Comparison of ENCODE assay signal across 8 cellular contexts in genomic region chr6:31945507-31946369, GRCh38. TPM values are rescaled to one million over a fixed set of nuclear protein-coding genes. Genes with fewer than 3 reads are reported as not detected.
A peak's percentile ranks its signal among the peaks of the same experiment; 100 is the strongest.
DNase-seq lines count a peak whose midpoint lies in the region; ATAC-seq and TF ChIP-seq lines count a peak whose summit lies in the region.

CFB (plus strand) TSS chr6:31946095; CDS start chr6:31946222, 127 bp downstream.

- H2AFZ ChIP-seq in H9 (ENCODE audit: low read length), result no peak within 1 kb of the TSS

- no peaks in the 10 kb centered on the region for H3K9me3 ChIP-seq in H9 (ENCODE audit: control insufficient read depth, low read depth, low read length)
- no peaks in the 10 kb centered on the region for H3K9me3 ChIP-seq in naive thymus-derived CD4-positive, alpha-beta T cell (ENCODE audit: control insufficient read depth in 2 of 3, low read length in 3 of 3)

- H2AK5ac ChIP-seq in H9 (ENCODE audit: insufficient read length, low read length), result no peak within 1 kb of the TSS

- H3K23me2 ChIP-seq in H9 (ENCODE audit: insufficient read length, low read depth, low read length, poor library complexity, severe bottlenecking), result no peaks in the 10 kb centered on the region

- intact Hi-C loops in naive thymus-derived CD4-positive, alpha-beta T cell (cut with micrococcal nuclease), result no loop called here

- H3K9ac ChIP-seq in H9 (ENCODE audit: extremely low read depth, insufficient read length, low read length), result no peak within 1 kb of the TSS

- H4K8ac ChIP-seq in H9 (replicated peaks; ENCODE audit: insufficient read length, low read depth, low read length), result no peak within 1 kb of the TSS

- no peaks in the 10 kb centered on the region for H3K4me1 ChIP-seq in H9 (ENCODE audit: insufficient read depth, low read length)
- no peaks in the 10 kb centered on the region for H3K4me1 ChIP-seq in naive thymus-derived CD4-positive, alpha-beta T cell (ENCODE audit: control insufficient read depth in 2 of 2, insufficient read depth in 2 of 2, low read length in 2 of 2)

- no peak within 1 kb of the TSS for H4K5ac ChIP-seq in H9 (ENCODE audit: insufficient read length, low read depth, low read length)

- H3K36me3 ChIP-seq in naive thymus-derived CD4-positive, alpha-beta T cell (ENCODE audit: control insufficient read depth in 2 of 3, insufficient read depth in 3 of 3, low read length in 3 of 3), result peaks cover 0 to 4% (median 0%) of the 10 kb centered on the region in 3 experiments

- POLR2A ChIA-PET in naive thymus-derived CD4-positive, alpha-beta T cell (lab: Charles Lee), result interaction anchor here (0.6 kb wide), 1 partner anchor 293 kb away, joined by 3 read pairs; the partner anchor contains the start of gene BAG6

- H3K18ac ChIP-seq in H9 (ENCODE audit: insufficient read length, low read depth, low read length), result no peak within 1 kb of the TSS

- no peak within 1 kb of the TSS for H2BK120ac ChIP-seq in H9 (ENCODE audit: low read depth, low read length, poor library complexity, severe bottlenecking)

- H2BK20ac ChIP-seq in H9 (ENCODE audit: low read depth, low read length, poor library complexity, severe bottlenecking), result no peak within 1 kb of the TSS

- no peaks in the 10 kb centered on the region for H3K79me2 ChIP-seq in H9 (ENCODE audit: insufficient read depth, low read length)

- H3K27ac ChIP-seq in H9 (ENCODE audit: insufficient read length, low read depth, low read length) (no peak within 1 kb of the TSS), angular gyrus (ENCODE audit: low read depth, low read length) (peak within 1 kb of the TSS; percentile 59)
- H3K27ac ChIP-seq in naive thymus-derived CD4-positive, alpha-beta T cell (ENCODE audit: low read depth, low read length), result no peak within 1 kb of the TSS

- H4K91ac ChIP-seq in H9 (ENCODE audit: insufficient read length, low read depth, low read length), result no peak within 1 kb of the TSS

- H3T11ph ChIP-seq in H9 (ENCODE audit: low read length), result no peak within 1 kb of the TSS

- H3K4me3 Mint-ChIP-seq in H9, result no peak within 1 kb of the TSS
- no peak within 1 kb of the TSS for H3K4me3 Mint-ChIP-seq in naive thymus-derived CD4-positive, alpha-beta T cell

- H3K4me2 ChIP-seq in H9 (ENCODE audit: insufficient read depth, insufficient read length, low read length), result no peak within 1 kb of the TSS

- H3K27ac Mint-ChIP-seq in H9, result peak within 1 kb of the TSS in 2 of 3 experiments; percentile 15 to 87; a peak in 4 of 7 replicates
- peak within 1 kb of the TSS in 3 of 9 donors; percentile 13 to 54 (median 36) for H3K27ac Mint-ChIP-seq in naive thymus-derived CD4-positive, alpha-beta T cell

- CTCF ChIA-PET in naive thymus-derived CD4-positive, alpha-beta T cell (lab: Charles Lee), result no interaction called here

- no peaks in the 10 kb centered on the region for H3K9me3 Mint-ChIP-seq in H9
- H3K9me3 Mint-ChIP-seq in naive thymus-derived CD4-positive, alpha-beta T cell, result no peaks in the 10 kb centered on the region

- TF ChIP-seq CTCF in H9 (conservative IDR thresholded peaks at IDR 0.05), result no peak

- H4K20me1 ChIP-seq in H9 (ENCODE audit: control insufficient read depth, insufficient read depth, insufficient read length), result peaks cover 2% of the 10 kb centered on the region

- H3K56ac ChIP-seq in H9 (ENCODE audit: insufficient read length, low read depth, low read length), result no peak within 1 kb of the TSS

- H3K79me1 ChIP-seq in H9 (ENCODE audit: insufficient read depth, low read depth, low read length, poor library complexity, severe bottlenecking), result no peaks in the 10 kb centered on the region

- H2BK12ac ChIP-seq in H9 (ENCODE audit: insufficient read length, low read depth, low read length), result no peak within 1 kb of the TSS

- no peaks in the 10 kb centered on the region for H3K27me3 ChIP-seq in H9 (ENCODE audit: insufficient read depth, low read length)
- H3K27me3 ChIP-seq in naive thymus-derived CD4-positive, alpha-beta T cell (ENCODE audit: control insufficient read depth in 2 of 2, insufficient read depth in 2 of 2, low read length in 2 of 2), result no peaks in the 10 kb centered on the region

- no peak within 1 kb of the TSS for H3K14ac ChIP-seq in H9 (ENCODE audit: insufficient read depth, low read length)

- ATAC-seq in stimulated activated naive CD8-positive, alpha-beta T cell treated with anti-CD3 and anti-CD28 coated beads, Interleukin-15, Interleukin-2, amounts not matched to agents 100 U/mL and 50 U/mL, for 24 hours, result peak; percentile 19
- ATAC-seq in HG03342 (IDR thresholded peaks at IDR 0.05; ENCODE audit: unreplicated experiment) (no peak), HG02610 (IDR thresholded peaks at IDR 0.05; ENCODE audit: unreplicated experiment) (no peak)
- no peak for ATAC-seq in naive thymus-derived CD4-positive, alpha-beta T cell

- peak; percentile 66 for DNase-seq in H9
- DNase-seq in iPS-NIHi11 (ENCODE audit: low spot score), result peak; percentile 77
- no peak for DNase-seq in stimulated activated naive CD8-positive, alpha-beta T cell treated with anti-CD3 and anti-CD28 coated beads, Interleukin-15, Interleukin-2, amounts not matched to agents 100 U/mL and 50 U/mL, for 24 hours
- no peak for DNase-seq in naive thymus-derived CD4-positive, alpha-beta T cell
- no peak for DNase-seq in NCI-H146 treated with DMSO at 0.1 percent for 48 hours (lab: John Stamatoyannopoulos, UW; ENCODE audit: unreplicated experiment)

- no peak within 1 kb of the TSS for H2BK5ac ChIP-seq in H9 (ENCODE audit: insufficient read length, low read length)

- H3K27me3 Mint-ChIP-seq in H9 (ENCODE audit: low read depth), result peaks cover 57% of the 10 kb centered on the region
- peaks cover 0 to 14% (median 7%) of the 10 kb centered on the region in 5 donors for H3K27me3 Mint-ChIP-seq in naive thymus-derived CD4-positive, alpha-beta T cell

- H3K4ac ChIP-seq in H9 (ENCODE audit: low read depth, low read length), result no peak within 1 kb of the TSS

- WGBS in H9 (ENCODE audit: extremely low coverage, insufficient read length, low lambda C conversion rate), result no CpG with 5 or more reads among the region's 11 CpGs

- H3K4me3 ChIP-seq in naive thymus-derived CD4-positive, alpha-beta T cell (ENCODE audit: low read length), result no peak within 1 kb of the TSS

- H3K23ac ChIP-seq in H9 (ENCODE audit: insufficient read length, low read depth, low read length), result no peak within 1 kb of the TSS

- H3K36me3 Mint-ChIP-seq in H9 (ENCODE audit: insufficient read depth in 1 of 3, low read depth in 3 of 3), result peaks cover 0 to 5% (median 1%) of the 10 kb centered on the region in 3 experiments; a peak in 5 of 7 replicates
- H3K36me3 Mint-ChIP-seq in naive thymus-derived CD4-positive, alpha-beta T cell, result no peaks in the 10 kb centered on the region

- peaks cover 5 to 9% of the 10 kb centered on the region in 2 experiments; a peak in 3 of 4 replicates for H3K4me1 Mint-ChIP-seq in H9
- H3K4me1 Mint-ChIP-seq in naive thymus-derived CD4-positive, alpha-beta T cell, result peaks cover 0 to 8% (median 0%) of the 10 kb centered on the region in 7 donors

- no peak within 1 kb of the TSS for H2BK15ac ChIP-seq in H9 (ENCODE audit: low read depth, low read length)

RNA-seq across cellular contexts. Expression of gene CFB, which starts in this region (rescaled TPM):
- 0.31 and 0.39 TPM in 2 replicates for total RNA-seq in H9 (2021)
- total RNA-seq in naive thymus-derived CD4-positive, alpha-beta T cell, result 1 to 10 TPM in 2 of 5 experiments, under 1 TPM in 1, not detected in 2; 0.56 to 1.4 (median 1.1) TPM
- 1 to 10 TPM; 1.4 to 1.8 TPM for polyA plus RNA-seq in naive thymus-derived CD4-positive, alpha-beta T cell

Comparison
In these comparisons a context has a peak if more than half of its experiments do, and no peak if none do; other contexts are left out.
1. Peak in DNase-seq in H9; RNA of the gene not detected or under 1 TPM.